Comparison of ENCODE assay signal across 8 cellular contexts in the genomic region with DNA sequence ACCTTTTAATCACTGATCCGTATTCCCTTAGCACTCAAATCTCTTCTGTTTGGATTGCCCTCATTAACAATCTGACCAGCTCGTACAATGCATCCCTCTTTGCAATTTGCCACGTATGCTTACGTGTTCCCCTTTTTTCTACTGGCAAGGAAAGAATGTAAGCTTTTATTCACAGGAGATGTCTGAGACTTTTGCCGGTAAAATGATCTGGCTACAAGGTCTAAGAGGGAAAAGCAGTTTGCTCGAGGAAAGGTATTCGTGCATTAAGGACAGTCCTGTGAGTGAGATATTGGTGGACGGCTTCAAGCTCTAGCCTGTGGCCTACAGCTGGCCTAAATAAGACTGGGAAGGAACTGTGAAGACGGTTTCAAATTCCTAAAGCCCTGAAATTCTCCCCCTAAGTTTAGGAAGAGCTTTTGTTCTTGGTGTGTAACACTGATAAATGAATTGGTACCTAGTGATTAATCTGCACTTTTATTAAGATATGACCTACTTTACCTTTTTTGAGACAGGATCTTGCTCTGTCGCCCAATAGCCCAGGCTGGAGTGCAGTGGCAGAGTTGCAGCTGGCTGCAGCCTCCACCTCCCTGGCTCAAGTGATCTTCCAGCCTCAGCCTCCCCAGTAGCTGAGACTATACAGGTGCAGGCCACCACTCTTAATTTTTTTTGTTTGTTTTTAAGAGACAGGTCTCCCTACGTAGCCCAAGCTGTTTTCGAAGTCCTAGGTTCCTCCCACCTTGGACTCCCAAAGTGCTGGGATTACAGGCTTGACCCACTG. TPM values are rescaled to one million over a fixed set of nuclear protein-coding genes. Genes with fewer than 3 reads are reported as not detected.
A peak's percentile ranks its signal among the peaks of the same experiment; 100 is the strongest.
DNase-seq lines count a peak whose midpoint lies in the region; ATAC-seq and TF ChIP-seq lines count a peak whose summit lies in the region.

No MANE protein-coding gene starts in this region.

- intact Hi-C loops in dorsolateral prefrontal cortex (cut with DNase I) = loop anchor here (5.0 kb wide), 2 partner anchors 41 to 101 kb away; partner anchors contain the start of genes EMC1 (in 2 of the 2), MRTO4 (in 2 of the 2), AKR7A2 (in 1 of the 2) and SLC66A1 (in 1 of the 2)
- intact Hi-C loops in naive thymus-derived CD4-positive, alpha-beta T cell (cut with micrococcal nuclease) = loop anchor here (1.0 to 10.0 kb wide), 11 partner anchors 34 to 1296 kb away; partner anchors contain the start of genes ALDH4A1 (in 2 of the 2), EMC1 (in 2 of the 2), MRTO4 (in 2 of the 2) and AKR7A2 (in 1 of the 2)

- H3K9me3 ChIP-seq in OCI-LY3 (ENCODE audit: insufficient read depth, low read length) = no peaks in the 10 kb centered on the region
- H3K9me3 ChIP-seq in naive thymus-derived CD4-positive, alpha-beta T cell (ENCODE audit: control insufficient read depth in 2 of 3, low read length in 3 of 3) = no peaks in the 10 kb centered on the region

- H2AFZ ChIP-seq in OCI-LY3 (ENCODE audit: low read depth, low read length) = no peak overlapping the region

- CTCF ChIA-PET in naive thymus-derived CD4-positive, alpha-beta T cell (lab: Charles Lee) = interaction anchor here (1.0 kb wide), 1 partner anchor 440 kb away, joined by 3 read pairs; no protein-coding TSS in a partner anchor

- TF ChIP-seq CTCF in OCI-LY3 (IDR thresholded peaks at IDR 0.05; ENCODE audit: low read depth, low read length) (no peak), dorsolateral prefrontal cortex (IDR thresholded peaks at IDR 0.05 in 54 of 56, conservative IDR thresholded peaks at IDR 0.05 in 2 of 56; ENCODE audit: low read depth in 1 of 56, partially characterized antibody in 56 of 56) (no peak)

- peaks cover 0 to 16% (median 0%) of the 10 kb centered on the region in 5 donors for H3K36me3 Mint-ChIP-seq in naive thymus-derived CD4-positive, alpha-beta T cell

- H4K20me1 ChIP-seq in OCI-LY3 (ENCODE audit: insufficient read depth, low read length) = peaks cover 34% of the 10 kb centered on the region

- peak overlapping the region; percentile 98 for H3K4me2 ChIP-seq in OCI-LY3 (ENCODE audit: low read length)

- H3K4me3 Mint-ChIP-seq in naive thymus-derived CD4-positive, alpha-beta T cell = peak overlapping the region; percentile 83 to 98 (median 94)

- DNase-seq in SIG-M5 treated with dmso at 0.1 percent for 504 hours (lab: John Stamatoyannopoulos, UW; ENCODE audit: unreplicated experiment) = peak; percentile 36
- DNase-seq in SIG-M5 (lab: John Stamatoyannopoulos, UW) = no peak
- DNase-seq in dorsolateral prefrontal cortex = no peak
- DNase-seq in naive thymus-derived CD4-positive, alpha-beta T cell = no peak
- DNase-seq in SK-N-DZ (ENCODE audit: low spot score) = no peak
- DNase-seq in activated CD4-positive, alpha-beta T cell treated with anti-CD3 and anti-CD28 coated beads for 4 hours = no peak
- DNase-seq in NCI-H1436 treated with DMSO at 0.1 percent for 48 hours (lab: John Stamatoyannopoulos, UW) = no peak

- peak overlapping the region; percentile 99 for H3K9ac ChIP-seq in OCI-LY3 (ENCODE audit: low read length)

- no peak for ATAC-seq in naive thymus-derived CD4-positive, alpha-beta T cell

- H3K27me3 Mint-ChIP-seq in naive thymus-derived CD4-positive, alpha-beta T cell = peaks cover 0 to 2% (median 0%) of the 10 kb centered on the region in 5 donors

- H3K27ac Mint-ChIP-seq in naive thymus-derived CD4-positive, alpha-beta T cell = peak overlapping the region; percentile 94 to 99 (median 97)

- no peaks in the 10 kb centered on the region for H3K9me3 Mint-ChIP-seq in naive thymus-derived CD4-positive, alpha-beta T cell

- peaks cover 43% of the 10 kb centered on the region for H3K4me1 ChIP-seq in OCI-LY3 (ENCODE audit: low read length)
- H3K4me1 ChIP-seq in naive thymus-derived CD4-positive, alpha-beta T cell (ENCODE audit: control insufficient read depth in 2 of 2, insufficient read depth in 2 of 2, low read length in 2 of 2) = peaks cover 24 to 38% of the 10 kb centered on the region in 2 donors

- H3K27ac ChIP-seq in OCI-LY3 (ENCODE audit: low read length) (peak overlapping the region; percentile 88), dorsolateral prefrontal cortex (peak overlapping the region; percentile 43 to 98 (median 90))
- H3K27ac ChIP-seq in naive thymus-derived CD4-positive, alpha-beta T cell (ENCODE audit: low read depth, low read length) = peak overlapping the region; percentile 85

- POLR2A ChIA-PET in naive thymus-derived CD4-positive, alpha-beta T cell (lab: Charles Lee) = interaction anchor here (0.5 to 1.8 kb wide), 9 partner anchors 9 to 429 kb away, joined by 3 to 7 read pairs (median 3); partner anchors contain the start of genes AKR7A3, EMC1 and MRTO4

- H3K36me3 ChIP-seq in OCI-LY3 (replicated peaks; ENCODE audit: low read depth, low read length) = peaks cover 18% of the 10 kb centered on the region
- peaks cover 0 to 4% (median 0%) of the 10 kb centered on the region in 3 experiments for H3K36me3 ChIP-seq in naive thymus-derived CD4-positive, alpha-beta T cell (ENCODE audit: control insufficient read depth in 2 of 3, insufficient read depth in 3 of 3, low read length in 3 of 3)

- H3K27me3 ChIP-seq in OCI-LY3 (ENCODE audit: low read depth, low read length) (no peaks in the 10 kb centered on the region), dorsolateral prefrontal cortex (no peaks in the 10 kb centered on the region)
- H3K27me3 ChIP-seq in naive thymus-derived CD4-positive, alpha-beta T cell (ENCODE audit: control insufficient read depth in 2 of 2, insufficient read depth in 2 of 2, low read length in 2 of 2) = no peaks in the 10 kb centered on the region

- H3K79me2 ChIP-seq in OCI-LY3 (ENCODE audit: low read length) = peaks cover 90% of the 10 kb centered on the region

- peaks cover 44 to 83% (median 78%) of the 10 kb centered on the region in 7 donors for H3K4me1 Mint-ChIP-seq in naive thymus-derived CD4-positive, alpha-beta T cell

- peak overlapping the region; percentile 100 for H3K4me3 ChIP-seq in OCI-LY3 (ENCODE audit: low read length)
- peak overlapping the region; percentile 72 to 100 (median 93) for H3K4me3 ChIP-seq in dorsolateral prefrontal cortex
- H3K4me3 ChIP-seq in naive thymus-derived CD4-positive, alpha-beta T cell (ENCODE audit: low read length) = peak overlapping the region; percentile 60

RNA-seq across cellular contexts. Expression of gene UBR4, which starts 0.9 kb away (rescaled TPM):
- 100 to 1,000 TPM; 143 to 247 (median 184) TPM for total RNA-seq in dorsolateral prefrontal cortex
- total RNA-seq in naive thymus-derived CD4-positive, alpha-beta T cell = 100 to 1,000 TPM; 120 to 174 (median 159) TPM
- polyA plus RNA-seq in naive thymus-derived CD4-positive, alpha-beta T cell = 10 to 100 TPM; 18.9 to 27.3 TPM
- polyA plus RNA-seq in SK-N-DZ (2014; cell fraction: cytosol; rRNA removed) = 38.6 and 40.6 TPM in 2 replicates
- 87.7 and 145 TPM in 2 replicates for polyA plus RNA-seq in SK-N-DZ (2014; cell fraction: nucleus; rRNA removed)

RNA-seq across cellular contexts. Expression of gene EMC1, which starts 40.4 kb away (rescaled TPM):
- 100 to 1,000 TPM in 14 of 120 experiments, 10 to 100 TPM in 106; 58.6 to 120 (median 88.1) TPM for total RNA-seq in dorsolateral prefrontal cortex
- total RNA-seq in naive thymus-derived CD4-positive, alpha-beta T cell = 10 to 100 TPM; 29.8 to 43.7 (median 37.1) TPM
- 10 to 100 TPM; 18.6 to 25.6 TPM for polyA plus RNA-seq in naive thymus-derived CD4-positive, alpha-beta T cell
- polyA plus RNA-seq in SK-N-DZ (2014; cell fraction: cytosol; rRNA removed) = 22.8 and 48.2 TPM in 2 replicates
- 50.8 and 77.6 TPM in 2 replicates for polyA plus RNA-seq in SK-N-DZ (2014; cell fraction: nucleus; rRNA removed)

RNA-seq across cellular contexts. Expression of gene MRTO4, which starts 40.6 kb away (rescaled TPM):
- total RNA-seq in dorsolateral prefrontal cortex = 10 to 100 TPM; 18.3 to 47.2 (median 30.0) TPM
- total RNA-seq in naive thymus-derived CD4-positive, alpha-beta T cell = 10 to 100 TPM; 17.1 to 42.3 (median 22.4) TPM
- 10 to 100 TPM; 27.1 to 29.0 TPM for polyA plus RNA-seq in naive thymus-derived CD4-positive, alpha-beta T cell
- polyA plus RNA-seq in SK-N-DZ (2014; cell fraction: cytosol; rRNA removed) = 73.2 and 77.9 TPM in 2 replicates
- polyA plus RNA-seq in SK-N-DZ (2014; cell fraction: nucleus; rRNA removed) = 28.2 and 37.4 TPM in 2 replicates
